Comparison of ENCODE assay signal across 9 cellular contexts in the genomic region with DNA sequence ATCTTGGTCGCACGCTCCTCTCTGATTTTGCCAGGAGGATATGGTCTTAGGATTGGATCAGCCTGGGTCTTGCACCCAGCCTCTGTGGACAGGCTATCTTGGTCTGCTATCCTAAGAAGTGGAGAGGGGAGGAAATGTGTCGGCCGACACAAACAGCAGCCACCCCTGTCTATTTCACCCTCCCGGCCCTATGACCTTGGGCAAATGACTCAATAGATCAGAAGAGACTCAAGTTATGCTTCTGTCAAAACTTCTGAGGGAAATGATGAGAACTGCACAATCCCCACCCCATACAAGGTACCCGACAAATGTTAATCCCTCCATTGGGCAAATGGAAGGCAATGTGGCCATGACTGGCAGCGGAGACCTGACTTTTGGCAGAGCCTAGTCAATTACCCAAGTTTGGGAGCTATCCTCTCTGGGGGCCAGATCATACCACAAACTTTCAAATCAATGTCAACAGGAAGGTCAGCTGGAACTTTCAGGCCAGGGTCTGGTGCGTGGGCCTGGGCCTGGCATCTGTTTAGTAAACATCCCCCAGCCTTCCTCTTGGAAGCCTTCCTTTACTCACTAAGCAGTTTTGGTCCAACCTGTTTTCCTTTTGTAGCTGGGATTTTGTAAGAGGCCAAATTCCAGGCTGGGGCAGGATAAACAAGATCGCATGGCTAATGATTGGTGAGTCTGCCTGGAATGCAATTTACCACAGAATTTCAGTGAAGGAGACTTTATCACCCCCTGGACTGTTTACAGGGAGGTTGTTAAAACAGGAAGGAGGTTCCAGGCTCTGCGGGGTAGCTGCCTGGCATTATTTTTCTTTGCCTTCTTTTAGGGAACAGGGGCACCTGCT.
A peak's percentile ranks its signal among the peaks of the same experiment; 100 is the strongest.
DNase-seq lines count a peak whose midpoint lies in the region; ATAC-seq and TF ChIP-seq lines count a peak whose summit lies in the region.
"Had no signal": no experiment of that assay in that cellular context is flagged by ENCODE, and none has a peak within 500 bp of the region (broad histone marks: within the 10 kb centered on the region; RNA-seq: fewer than 3 reads in every experiment).

No MANE protein-coding gene starts in this region.

- no peaks in the 10 kb centered on the region for H3K27me3 ChIP-seq in heart left ventricle
- H3K27me3 ChIP-seq in lung (ENCODE audit: control insufficient read depth, insufficient read depth) = no peaks in the 10 kb centered on the region
- no peaks in the 10 kb centered on the region for H3K27me3 ChIP-seq in vagina

- H3K4me3 ChIP-seq in heart left ventricle = no peak overlapping the region
- no peak overlapping the region for H3K4me3 ChIP-seq in lung
- H3K4me3 ChIP-seq in vagina = no peak overlapping the region

- peaks cover 32% of the 10 kb centered on the region for H3K4me1 Mint-ChIP-seq in activated CD4-positive, alpha-beta memory T cell treated with anti-CD3 and anti-CD28 coated beads, Interleukin-2, amount 10 ng/mL, durations not matched to agents 7 days and 5 days

- TF ChIP-seq POLR2A in heart left ventricle (IDR thresholded peaks at IDR 0.05) (no peak), vagina (IDR thresholded peaks at IDR 0.05) (no peak)

- no peaks in the 10 kb centered on the region for H3K36me3 ChIP-seq in heart left ventricle
- H3K36me3 ChIP-seq in lung (ENCODE audit: control insufficient read depth in 2 of 2, insufficient read depth in 2 of 2, low read length in 2 of 2) = no peaks in the 10 kb centered on the region
- no peaks in the 10 kb centered on the region for H3K36me3 ChIP-seq in vagina

- H3K27me3 Mint-ChIP-seq in activated CD4-positive, alpha-beta memory T cell treated with anti-CD3 and anti-CD28 coated beads, Interleukin-2, amount 10 ng/mL, durations not matched to agents 7 days and 5 days = no peaks in the 10 kb centered on the region
- H3K27me3 Mint-ChIP-seq: central memory CD8-positive, alpha-beta T cell had no signal

- CTCF ChIA-PET in activated CD4-positive, alpha-beta memory T cell treated with anti-CD3 and anti-CD28 coated beads, Interleukin-2, amount 10 ng/mL, durations not matched to agents 7 days and 5 days (lab: Charles Lee) = no interaction called here

- ATAC-seq in left cardiac atrium (peak; percentile 68 to 79), heart left ventricle (no peak), lung (ENCODE audit: insufficient read depth, low FRiP score) (no peak), HG03108 (IDR thresholded peaks at IDR 0.05; ENCODE audit: unreplicated experiment) (no peak)

- no peak overlapping the region for H3K27ac Mint-ChIP-seq in activated CD4-positive, alpha-beta memory T cell treated with anti-CD3 and anti-CD28 coated beads, Interleukin-2, amount 10 ng/mL, durations not matched to agents 7 days and 5 days

- H3K27ac ChIP-seq in heart left ventricle (no peak overlapping the region), caudate nucleus (ENCODE audit: low read depth, low read length) (peak overlapping the region; percentile 55), lung (ENCODE audit: low read depth in 1 of 2, low read length in 1 of 2) (peak overlapping the region in 1 of 2 donors; percentile 66), vagina (peak overlapping the region; percentile 51)

- H3K9me3 ChIP-seq in heart left ventricle (peaks cover 0 to 20% (median 2%) of the 10 kb centered on the region in 12 donors), lung (ENCODE audit: control insufficient read depth in 2 of 2, insufficient read depth in 1 of 2, low read length in 1 of 2) (peaks cover 0 to 1% of the 10 kb centered on the region in 2 donors), vagina (no peaks in the 10 kb centered on the region)

- H3K9me3 Mint-ChIP-seq in activated CD4-positive, alpha-beta memory T cell treated with anti-CD3 and anti-CD28 coated beads, Interleukin-2, amount 10 ng/mL, durations not matched to agents 7 days and 5 days = peaks cover 12% of the 10 kb centered on the region

- POLR2A ChIA-PET in activated CD4-positive, alpha-beta memory T cell treated with anti-CD3 and anti-CD28 coated beads, Interleukin-2, amount 10 ng/mL, durations not matched to agents 7 days and 5 days (lab: Charles Lee) = no interaction called here

- intact Hi-C loops in left cardiac atrium (cut with DNase I) = no loop called here
- intact Hi-C loops in heart left ventricle (cut with DNase I) = no loop called here
- intact Hi-C loops in vagina (cut with DNase I) = no loop called here

- WGBS in heart left ventricle, 4 donors = 75 to 82% (median 78%) methylated on average over 10 of the region's 10 CpGs
- 68 to 83% methylated on average over 10 of the region's 10 CpGs for WGBS in lung, 2 donors

- TF ChIP-seq CTCF in heart left ventricle (IDR thresholded peaks at IDR 0.05) = no peak
- no peak for TF ChIP-seq CTCF in lung (IDR thresholded peaks at IDR 0.05; ENCODE audit: control extremely low read depth, extremely low read depth)
- no peak for TF ChIP-seq CTCF in vagina (IDR thresholded peaks at IDR 0.05)

- no peak for DNase-seq in left cardiac atrium
- DNase-seq in heart left ventricle = no peak
- DNase-seq in caudate nucleus (lab: John Stamatoyannopoulos, UW) = peak in 1 of 61 donors; percentile 28
- peak; percentile 45 for DNase-seq in lung (ENCODE audit: low spot score)
- no peak for DNase-seq in vagina (ENCODE audit: extremely low spot score in 2 of 2)
- DNase-seq in NCI-H1092 treated with DMSO at 0.1 percent for 48 hours (lab: John Stamatoyannopoulos, UW) = no peak
- no peak for DNase-seq in activated CD4-positive, alpha-beta memory T cell treated with anti-CD3 and anti-CD28 coated beads, Interleukin-2, amount 10 ng/mL, durations not matched to agents 7 days and 5 days

- H3K4me1 ChIP-seq in heart left ventricle (peaks cover 0 to 7% (median 0%) of the 10 kb centered on the region in 12 donors), lung (ENCODE audit: control insufficient read depth in 2 of 2, insufficient read depth in 2 of 2, low read length in 2 of 2) (peaks cover 0 to 4% of the 10 kb centered on the region in 2 donors), vagina (peaks cover 19% of the 10 kb centered on the region)

- H3K4me3 Mint-ChIP-seq in activated CD4-positive, alpha-beta memory T cell treated with anti-CD3 and anti-CD28 coated beads, Interleukin-2, amount 10 ng/mL, durations not matched to agents 7 days and 5 days = no peak overlapping the region
- H3K4me3 Mint-ChIP-seq: central memory CD8-positive, alpha-beta T cell had no signal

- H3K36me3 Mint-ChIP-seq in activated CD4-positive, alpha-beta memory T cell treated with anti-CD3 and anti-CD28 coated beads, Interleukin-2, amount 10 ng/mL, durations not matched to agents 7 days and 5 days (ENCODE audit: low read depth) = peaks cover 2% of the 10 kb centered on the region

Comparison
In these comparisons a context has a peak if more than half of its experiments do, and no peak if none do; other contexts are left out.
1. ATAC-seq: peak in left cardiac atrium (2 of 2); none in heart left ventricle (0 of 4), lung (single experiment) and HG03108 (single experiment).
2. H3K27ac ChIP-seq: peak in caudate nucleus (single experiment) and vagina (single experiment); none in heart left ventricle (0 of 12).